Comparison of ENCODE assay signal across 29 cellular contexts in genomic region chr3:55178336-55178735, GRCh38.
"Had no signal": no experiment of that assay in that cellular context is flagged by ENCODE, and none has a peak within 500 bp of the region (broad histone marks: within the 10 kb centered on the region; RNA-seq: fewer than 3 reads in every experiment).

No MANE protein-coding gene starts in this region.

- H3K36me3 ChIP-seq: ascending aorta, brain microvascular endothelial cell, heart left ventricle had no signal

- H3K27ac ChIP-seq: ascending aorta, brain microvascular endothelial cell, coronary artery, dorsolateral prefrontal cortex, heart left ventricle had no signal

- H3K27me3 Mint-ChIP-seq: activated CD4-positive, alpha-beta memory T cell treated with anti-CD3 and anti-CD28 coated beads, Interleukin-2, amount 10 ng/mL, durations not matched to agents 7 days and 5 days; activated CD4-positive, alpha-beta T cell treated with anti-CD3 and anti-CD28 coated beads, Interleukin-2, amount 10 ng/mL, durations not matched to agents 7 days and 5 days; activated naive CD4-positive, alpha-beta T cell treated with anti-CD3 and anti-CD28 coated beads, Interleukin-2, amount 10 ng/mL, durations not matched to agents 7 days and 5 days; activated naive CD8-positive, alpha-beta T cell treated with anti-CD3 and anti-CD28 coated beads, Interleukin-2, amount 10 ng/mL, durations not matched to agents 7 days and 5 days; central memory CD8-positive, alpha-beta T cell had no signal

- ATAC-seq: activated CD4-positive, alpha-beta T cell treated with anti-CD3 and anti-CD28 coated beads for 36 hours; activated naive CD4-positive, alpha-beta T cell treated with anti-CD3 and anti-CD28 coated beads, Interleukin-2, amount 50 U/mL, for 72 hours; activated T-cell treated with anti-CD3 and anti-CD28 coated beads, Interleukin-2, amount 50 U/mL, for 72 hours; esophagus mucosa; heart left ventricle had no signal

- H3K4me1 Mint-ChIP-seq: activated CD4-positive, alpha-beta memory T cell treated with anti-CD3 and anti-CD28 coated beads, Interleukin-2, amount 10 ng/mL, durations not matched to agents 7 days and 5 days; activated CD4-positive, alpha-beta T cell treated with anti-CD3 and anti-CD28 coated beads for 36 hours; activated CD4-positive, alpha-beta T cell treated with anti-CD3 and anti-CD28 coated beads, Interleukin-2, amount 10 ng/mL, durations not matched to agents 7 days and 5 days; activated naive CD4-positive, alpha-beta T cell treated with anti-CD3 and anti-CD28 coated beads, Interleukin-2, amount 10 ng/mL, durations not matched to agents 7 days and 5 days; activated naive CD8-positive, alpha-beta T cell treated with anti-CD3 and anti-CD28 coated beads, Interleukin-2, amount 10 ng/mL, durations not matched to agents 7 days and 5 days; central memory CD8-positive, alpha-beta T cell; endodermal cell had no signal

- FAIRE-seq: bronchial epithelial cell, frontal cortex had no signal

- H3K27ac Mint-ChIP-seq: activated CD4-positive, alpha-beta memory T cell treated with anti-CD3 and anti-CD28 coated beads, Interleukin-2, amount 10 ng/mL, durations not matched to agents 7 days and 5 days; activated CD4-positive, alpha-beta T cell treated with anti-CD3 and anti-CD28 coated beads for 36 hours; activated CD4-positive, alpha-beta T cell treated with anti-CD3 and anti-CD28 coated beads, Interleukin-2, amount 10 ng/mL, durations not matched to agents 7 days and 5 days; activated naive CD4-positive, alpha-beta T cell treated with anti-CD3 and anti-CD28 coated beads, Interleukin-2, amount 10 ng/mL, durations not matched to agents 7 days and 5 days; activated naive CD4-positive, alpha-beta T cell treated with anti-CD3 and anti-CD28 coated beads, Interleukin-2, amount 50 U/mL, for 72 hours; activated naive CD8-positive, alpha-beta T cell treated with anti-CD3 and anti-CD28 coated beads, Interleukin-2, amount 10 ng/mL, durations not matched to agents 7 days and 5 days; activated T-cell treated with anti-CD3 and anti-CD28 coated beads, Interleukin-2, amount 50 U/mL, for 24 hours; activated T-cell treated with anti-CD3 and anti-CD28 coated beads, Interleukin-2, amount 50 U/mL, for 72 hours; dendritic cell treated with granulocyte-macrophage colony-stimulating factor and Interleukin-4, amounts not matched to agents 40 ng/mL and 50 ng/mL, for 4 days; endodermal cell had no signal

- DNase-seq: activated CD4-positive, alpha-beta memory T cell treated with anti-CD3 and anti-CD28 coated beads, Interleukin-2, amount 10 ng/mL, durations not matched to agents 7 days and 5 days; activated CD4-positive, alpha-beta T cell treated with anti-CD3 and anti-CD28 coated beads for 36 hours; activated CD4-positive, alpha-beta T cell treated with anti-CD3 and anti-CD28 coated beads, Interleukin-2, amount 10 ng/mL, durations not matched to agents 7 days and 5 days; activated CD4-positive, alpha-beta T cell treated with anti-CD3 and anti-CD28 coated beads, Interleukin-2, amount 50 U/mL, for 4 hours; activated CD4-positive, CD25-positive, alpha-beta regulatory T cell; activated CD4-positive, CD25-positive, alpha-beta regulatory T cell treated with anti-CD3 and anti-CD28 coated beads, Interleukin-2, amount 50 U/mL, for 72 hours; activated CD8-positive, alpha-beta memory T cell treated with anti-CD3 and anti-CD28 coated beads, Interleukin-2, amount 50 U/mL, for 48 hours; activated gamma-delta T cell; activated naive CD4-positive, alpha-beta T cell; activated naive CD4-positive, alpha-beta T cell treated with anti-CD3 and anti-CD28 coated beads, Interleukin-2, amount 10 ng/mL, durations not matched to agents 7 days and 5 days; activated naive CD8-positive, alpha-beta T cell treated with anti-CD3 and anti-CD28 coated beads, Interleukin-2, amount 10 ng/mL, durations not matched to agents 7 days and 5 days; activated T-cell treated with anti-CD3 and anti-CD28 coated beads for 4 hours; activated T-cell treated with anti-CD3 and anti-CD28 coated beads, Interleukin-2, amount 50 U/mL, for 24 hours; activated T-cell treated with anti-CD3 and anti-CD28 coated beads, Interleukin-2, amount 50 U/mL, for 72 hours; brain microvascular endothelial cell; dorsolateral prefrontal cortex; effector memory CD4-positive, alpha-beta T cell; endodermal cell; foreskin fibroblast; heart left ventricle; T-helper 2 cell had no signal

- H3K9me3 Mint-ChIP-seq: activated CD4-positive, alpha-beta memory T cell treated with anti-CD3 and anti-CD28 coated beads, Interleukin-2, amount 10 ng/mL, durations not matched to agents 7 days and 5 days; activated CD4-positive, alpha-beta T cell treated with anti-CD3 and anti-CD28 coated beads, Interleukin-2, amount 10 ng/mL, durations not matched to agents 7 days and 5 days; activated naive CD4-positive, alpha-beta T cell treated with anti-CD3 and anti-CD28 coated beads, Interleukin-2, amount 10 ng/mL, durations not matched to agents 7 days and 5 days; activated naive CD4-positive, alpha-beta T cell treated with anti-CD3 and anti-CD28 coated beads, Interleukin-2, amount 50 U/mL, for 72 hours; activated naive CD8-positive, alpha-beta T cell treated with anti-CD3 and anti-CD28 coated beads, Interleukin-2, amount 10 ng/mL, durations not matched to agents 7 days and 5 days; activated T-cell treated with anti-CD3 and anti-CD28 coated beads, Interleukin-2, amount 50 U/mL, for 24 hours; activated T-cell treated with anti-CD3 and anti-CD28 coated beads, Interleukin-2, amount 50 U/mL, for 72 hours; central memory CD8-positive, alpha-beta T cell; dendritic cell treated with granulocyte-macrophage colony-stimulating factor and Interleukin-4, amounts not matched to agents 40 ng/mL and 50 ng/mL, for 4 days; endodermal cell had no signal

- H3K9me3 ChIP-seq: ascending aorta, heart left ventricle had no signal

- H3K4me1 ChIP-seq: ascending aorta, heart left ventricle had no signal

- H3K4me3 ChIP-seq: ascending aorta, coronary artery, dorsolateral prefrontal cortex, heart left ventricle had no signal

- H3K27me3 ChIP-seq: ascending aorta, brain microvascular endothelial cell had no signal

- H3K4me3 Mint-ChIP-seq: activated CD4-positive, alpha-beta memory T cell treated with anti-CD3 and anti-CD28 coated beads, Interleukin-2, amount 10 ng/mL, durations not matched to agents 7 days and 5 days; activated CD4-positive, alpha-beta T cell treated with anti-CD3 and anti-CD28 coated beads for 36 hours; activated CD4-positive, alpha-beta T cell treated with anti-CD3 and anti-CD28 coated beads, Interleukin-2, amount 10 ng/mL, durations not matched to agents 7 days and 5 days; activated naive CD4-positive, alpha-beta T cell treated with anti-CD3 and anti-CD28 coated beads, Interleukin-2, amount 10 ng/mL, durations not matched to agents 7 days and 5 days; activated naive CD8-positive, alpha-beta T cell treated with anti-CD3 and anti-CD28 coated beads, Interleukin-2, amount 10 ng/mL, durations not matched to agents 7 days and 5 days; activated T-cell treated with anti-CD3 and anti-CD28 coated beads, Interleukin-2, amount 50 U/mL, for 24 hours; activated T-cell treated with anti-CD3 and anti-CD28 coated beads, Interleukin-2, amount 50 U/mL, for 72 hours; central memory CD8-positive, alpha-beta T cell; dendritic cell treated with granulocyte-macrophage colony-stimulating factor and Interleukin-4, amounts not matched to agents 40 ng/mL and 50 ng/mL, for 4 days; endodermal cell had no signal

- H3K36me3 Mint-ChIP-seq: activated naive CD4-positive, alpha-beta T cell treated with anti-CD3 and anti-CD28 coated beads, Interleukin-2, amount 10 ng/mL, durations not matched to agents 7 days and 5 days; activated naive CD4-positive, alpha-beta T cell treated with anti-CD3 and anti-CD28 coated beads, Interleukin-2, amount 50 U/mL, for 72 hours; activated naive CD8-positive, alpha-beta T cell treated with anti-CD3 and anti-CD28 coated beads, Interleukin-2, amount 10 ng/mL, durations not matched to agents 7 days and 5 days had no signal
